2 cellular contexts compared by ENCODE assay signal in the genomic region with DNA sequence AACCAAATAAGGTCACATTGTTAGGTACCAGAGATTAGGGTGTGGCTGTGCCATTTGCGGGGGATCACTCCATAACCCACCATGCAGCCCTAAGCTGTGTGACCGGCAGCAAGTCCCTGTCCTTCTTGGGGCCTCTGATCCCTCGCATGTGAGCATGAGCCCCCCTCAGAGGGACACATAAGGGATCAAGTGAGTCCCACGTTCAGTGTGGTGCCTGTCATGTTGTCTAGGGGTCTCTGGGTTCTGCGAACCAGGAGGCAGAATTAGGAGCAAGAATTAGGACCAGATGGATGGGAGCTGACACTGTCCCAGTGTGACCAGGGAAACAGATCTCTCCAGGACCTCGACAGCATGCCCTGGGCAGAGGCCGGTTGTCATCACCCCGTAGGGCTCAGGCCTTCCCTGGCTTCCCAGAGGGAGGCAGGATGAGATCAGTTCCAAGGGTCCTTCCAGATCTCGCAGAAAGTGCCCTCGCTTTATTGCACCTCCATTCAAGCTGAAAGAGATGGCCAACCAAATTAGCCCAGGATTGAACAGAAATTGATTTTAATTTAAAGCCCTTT.
TF ChIP-seq lines count a peak whose summit lies in the region.

No MANE protein-coding gene starts in this region.

TF ChIP-seq in SK-N-SH, 30 proteins besides CTCF, POLR2A, EP300 and RAD21 (continued from another document):
- TF ChIP-seq EZH2phosphoT487 (IDR thresholded peaks at IDR 0.05; ENCODE audit: borderline replicate concordance, low read depth) (no peak), SIN3A (IDR thresholded peaks at IDR 0.05; ENCODE audit: borderline replicate concordance, low read depth, low read length) (no peak), FOXJ3 (CRISPR knock-in tag; IDR thresholded peaks at IDR 0.05) (no peak), GABPA (IDR thresholded peaks at IDR 0.05; ENCODE audit: low read depth) (no peak), YY1 (IDR thresholded peaks at IDR 0.05; ENCODE audit: low read depth) (no peak), SMC3 (IDR thresholded peaks at IDR 0.05; ENCODE audit: low read depth, low read length) (no peak), RFX5 (IDR thresholded peaks at IDR 0.05; ENCODE audit: low read length) (no peak), NFIC (IDR thresholded peaks at IDR 0.05; ENCODE audit: borderline replicate concordance) (no peak), MXI1 (IDR thresholded peaks at IDR 0.05; ENCODE audit: low read depth, low read length) (no peak), TEAD4 (IDR thresholded peaks at IDR 0.05; ENCODE audit: borderline replicate concordance, insufficient read depth) (no peak), GATA2 (CRISPR knock-in tag; IDR thresholded peaks at IDR 0.05) (no peak)
- TF ChIP-seq, protein P1, sequence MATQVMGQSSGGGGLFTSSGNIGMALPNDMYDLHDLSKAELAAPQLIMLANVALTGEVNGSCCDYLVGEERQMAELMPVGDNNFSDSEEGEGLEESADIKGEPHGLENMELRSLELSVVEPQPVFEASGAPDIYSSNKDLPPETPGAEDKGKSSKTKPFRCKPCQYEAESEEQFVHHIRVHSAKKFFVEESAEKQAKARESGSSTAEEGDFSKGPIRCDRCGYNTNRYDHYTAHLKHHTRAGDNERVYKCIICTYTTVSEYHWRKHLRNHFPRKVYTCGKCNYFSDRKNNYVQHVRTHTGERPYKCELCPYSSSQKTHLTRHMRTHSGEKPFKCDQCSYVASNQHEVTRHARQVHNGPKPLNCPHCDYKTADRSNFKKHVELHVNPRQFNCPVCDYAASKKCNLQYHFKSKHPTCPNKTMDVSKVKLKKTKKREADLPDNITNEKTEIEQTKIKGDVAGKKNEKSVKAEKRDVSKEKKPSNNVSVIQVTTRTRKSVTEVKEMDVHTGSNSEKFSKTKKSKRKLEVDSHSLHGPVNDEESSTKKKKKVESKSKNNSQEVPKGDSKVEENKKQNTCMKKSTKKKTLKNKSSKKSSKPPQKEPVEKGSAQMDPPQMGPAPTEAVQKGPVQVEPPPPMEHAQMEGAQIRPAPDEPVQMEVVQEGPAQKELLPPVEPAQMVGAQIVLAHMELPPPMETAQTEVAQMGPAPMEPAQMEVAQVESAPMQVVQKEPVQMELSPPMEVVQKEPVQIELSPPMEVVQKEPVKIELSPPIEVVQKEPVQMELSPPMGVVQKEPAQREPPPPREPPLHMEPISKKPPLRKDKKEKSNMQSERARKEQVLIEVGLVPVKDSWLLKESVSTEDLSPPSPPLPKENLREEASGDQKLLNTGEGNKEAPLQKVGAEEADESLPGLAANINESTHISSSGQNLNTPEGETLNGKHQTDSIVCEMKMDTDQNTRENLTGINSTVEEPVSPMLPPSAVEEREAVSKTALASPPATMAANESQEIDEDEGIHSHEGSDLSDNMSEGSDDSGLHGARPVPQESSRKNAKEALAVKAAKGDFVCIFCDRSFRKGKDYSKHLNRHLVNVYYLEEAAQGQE (IDR thresholded peaks at IDR 0.05; ENCODE audit: low read depth, low read length), result no peak
- TF ChIP-seq, protein P2, sequence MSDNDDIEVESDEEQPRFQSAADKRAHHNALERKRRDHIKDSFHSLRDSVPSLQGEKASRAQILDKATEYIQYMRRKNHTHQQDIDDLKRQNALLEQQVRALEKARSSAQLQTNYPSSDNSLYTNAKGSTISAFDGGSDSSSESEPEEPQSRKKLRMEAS (IDR thresholded peaks at IDR 0.05; ENCODE audit: low read depth), result no peak
TF ChIP-seq in SK-N-SH: peak in this region for 0.

TF ChIP-seq in SK-N-SH treated with all-trans-retinoic acid at 6 μM for 48 hours, 23 proteins besides CTCF, POLR2A, EP300 and RAD21 (continued from another document):
- TF ChIP-seq PATZ1 (CRISPR knock-in tag; IDR thresholded peaks at IDR 0.05; ENCODE audit: borderline replicate concordance) (no peak), OSR1 (CRISPR knock-in tag; IDR thresholded peaks at IDR 0.05) (no peak), ARNTL (CRISPR knock-in tag; IDR thresholded peaks at IDR 0.05; ENCODE audit: borderline replicate concordance, low read depth) (no peak), RARB (CRISPR knock-in tag; IDR thresholded peaks at IDR 0.05) (no peak), PPARA (CRISPR knock-in tag; IDR thresholded peaks at IDR 0.05; ENCODE audit: borderline replicate concordance) (no peak), TOX (CRISPR knock-in tag; IDR thresholded peaks at IDR 0.05; ENCODE audit: borderline replicate concordance) (no peak), ZNF70 (CRISPR knock-in tag; IDR thresholded peaks at IDR 0.05) (no peak), CREB5 (CRISPR knock-in tag; IDR thresholded peaks at IDR 0.05; ENCODE audit: low read depth) (no peak), ZNF565 (CRISPR knock-in tag; conservative IDR thresholded peaks at IDR 0.05; ENCODE audit: low read depth) (no peak)
- TF ChIP-seq, protein P3, sequence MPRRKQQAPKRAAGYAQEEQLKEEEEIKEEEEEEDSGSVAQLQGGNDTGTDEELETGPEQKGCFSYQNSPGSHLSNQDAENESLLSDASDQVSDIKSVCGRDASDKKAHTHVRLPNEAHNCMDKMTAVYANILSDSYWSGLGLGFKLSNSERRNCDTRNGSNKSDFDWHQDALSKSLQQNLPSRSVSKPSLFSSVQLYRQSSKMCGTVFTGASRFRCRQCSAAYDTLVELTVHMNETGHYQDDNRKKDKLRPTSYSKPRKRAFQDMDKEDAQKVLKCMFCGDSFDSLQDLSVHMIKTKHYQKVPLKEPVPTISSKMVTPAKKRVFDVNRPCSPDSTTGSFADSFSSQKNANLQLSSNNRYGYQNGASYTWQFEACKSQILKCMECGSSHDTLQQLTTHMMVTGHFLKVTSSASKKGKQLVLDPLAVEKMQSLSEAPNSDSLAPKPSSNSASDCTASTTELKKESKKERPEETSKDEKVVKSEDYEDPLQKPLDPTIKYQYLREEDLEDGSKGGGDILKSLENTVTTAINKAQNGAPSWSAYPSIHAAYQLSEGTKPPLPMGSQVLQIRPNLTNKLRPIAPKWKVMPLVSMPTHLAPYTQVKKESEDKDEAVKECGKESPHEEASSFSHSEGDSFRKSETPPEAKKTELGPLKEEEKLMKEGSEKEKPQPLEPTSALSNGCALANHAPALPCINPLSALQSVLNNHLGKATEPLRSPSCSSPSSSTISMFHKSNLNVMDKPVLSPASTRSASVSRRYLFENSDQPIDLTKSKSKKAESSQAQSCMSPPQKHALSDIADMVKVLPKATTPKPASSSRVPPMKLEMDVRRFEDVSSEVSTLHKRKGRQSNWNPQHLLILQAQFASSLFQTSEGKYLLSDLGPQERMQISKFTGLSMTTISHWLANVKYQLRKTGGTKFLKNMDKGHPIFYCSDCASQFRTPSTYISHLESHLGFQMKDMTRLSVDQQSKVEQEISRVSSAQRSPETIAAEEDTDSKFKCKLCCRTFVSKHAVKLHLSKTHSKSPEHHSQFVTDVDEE (CRISPR knock-in tag; IDR thresholded peaks at IDR 0.05), result no peak
